In the genomic region with DNA sequence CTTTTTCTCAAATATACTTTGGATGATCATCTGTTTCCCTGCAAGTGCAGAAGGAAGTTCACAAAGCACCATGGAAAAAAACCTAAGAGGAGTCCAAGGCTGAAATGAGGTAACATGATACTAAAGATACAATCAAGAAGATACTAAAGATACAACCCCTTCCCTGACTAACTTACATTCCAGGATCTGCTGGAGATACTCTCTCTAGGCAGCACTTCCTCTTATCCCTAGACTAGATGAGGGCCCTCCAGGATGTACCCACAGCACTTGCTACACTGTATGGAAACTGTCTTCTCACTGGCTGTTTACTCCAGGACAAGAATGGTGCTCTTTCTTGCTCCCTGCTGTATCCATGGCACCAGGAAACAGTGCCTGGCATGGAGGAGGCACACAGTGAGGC, we compare ENCODE assay signal across 22 cellular contexts.
"Had no signal": no experiment of that assay in that cellular context is flagged by ENCODE, and none has a peak within 500 bp of the region (broad histone marks: within the 10 kb centered on the region; RNA-seq: fewer than 3 reads in every experiment).

No MANE protein-coding gene starts in this region.

- H3K4me1 ChIP-seq: foreskin keratinocyte, testis, tibial nerve had no signal

- H3K27ac ChIP-seq: coronary artery, foreskin keratinocyte, hepatocyte, neutrophil, testis, tibial nerve had no signal

- H3K4me2 ChIP-seq: hepatocyte had no signal

- H3K4me3 ChIP-seq: coronary artery, hepatocyte, lung, testis, tibial nerve had no signal

- H3K79me2 ChIP-seq: hepatocyte had no signal

- FAIRE-seq: endothelial cell of umbilical vein, kidney had no signal

- H2AFZ ChIP-seq: hepatocyte had no signal

- ATAC-seq: foreskin keratinocyte; left cardiac atrium; left ventricle myocardium superior; stimulated activated naive B cell treated with anti-CD40 and anti-IgM and Interleukin-4, amounts not matched to agents 10 μg/mL and 1 μg/mL and 100 μg/mL, for 72 hours; stimulated activated naive CD8-positive, alpha-beta T cell treated with anti-CD3 and anti-CD28 coated beads, Interleukin-15, amount 100 ng/mL, for 72 hours had no signal

- H3K36me3 ChIP-seq: neutrophil, tibial nerve had no signal

- H3K9me3 ChIP-seq: neutrophil, testis, tibial nerve had no signal

- DNase-seq: effector CD4-positive, alpha-beta T cell; endodermal cell; erythroblast; foreskin keratinocyte; kidney; left cardiac atrium; left ventricle myocardium superior; mesenchymal stem cell; naive B cell; nephron progenitor cell; posterior cingulate gyrus; stimulated activated CD4-positive, alpha-beta T cell treated with anti-CD3 and anti-CD28 coated beads, Interleukin-2, amount 100 ng/mL, for 24 hours; stimulated activated CD4-positive, alpha-beta T cell treated with anti-CD3 and anti-CD28 coated beads, Interleukin-4, amount 100 ng/mL, for 4 hours; stimulated activated naive B cell treated with anti-CD40 and anti-IgM and Interleukin-4, amounts not matched to agents 10 μg/mL and 1 μg/mL and 100 μg/mL, for 72 hours; stimulated activated naive CD8-positive, alpha-beta T cell treated with anti-CD3 and anti-CD28 coated beads, Interleukin-15, amount 100 ng/mL, for 72 hours; testis had no signal

- H3K27me3 ChIP-seq: hepatocyte, testis, tibial nerve had no signal
